Comparison of ENCODE assay signal across 11 cellular contexts in the genomic region with DNA sequence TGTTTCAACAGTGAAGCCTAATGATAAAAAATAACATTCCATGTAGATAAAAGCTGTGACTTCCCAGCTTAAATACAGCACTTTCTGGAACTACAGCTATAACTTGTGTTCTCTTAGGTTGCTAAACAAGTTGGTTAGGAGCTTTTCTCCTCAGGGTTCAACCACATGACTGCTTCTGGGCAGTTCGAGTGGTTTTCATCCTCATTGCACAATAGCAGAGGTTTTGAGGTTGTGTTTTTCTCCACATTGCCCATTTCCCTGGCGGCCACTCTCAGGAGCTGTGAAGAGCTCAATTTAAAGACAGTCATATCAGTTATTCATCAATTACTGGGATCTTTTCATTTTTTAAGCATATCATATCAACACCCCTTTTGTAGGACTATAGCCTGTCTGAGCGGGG.
DNase-seq lines count a peak whose midpoint lies in the region; ATAC-seq and TF ChIP-seq lines count a peak whose summit lies in the region.
"Had no signal": no experiment of that assay in that cellular context is flagged by ENCODE, and none has a peak within 500 bp of the region (broad histone marks: within the 10 kb centered on the region; RNA-seq: fewer than 3 reads in every experiment).

No MANE protein-coding gene starts in this region.

- WGBS in heart right ventricle, 2 donors = 82 to 89% methylated on average over 3 of the region's 3 CpGs

- peaks cover 0 to 70% (median 6%) of the 10 kb centered on the region in 9 donors for H3K4me1 ChIP-seq in heart right ventricle
- H3K4me1 ChIP-seq: BLaER1 had no signal

- H3K27me3 ChIP-seq in heart right ventricle = no peaks in the 10 kb centered on the region
- H3K27me3 ChIP-seq: BLaER1 had no signal

- intact Hi-C loops in heart right ventricle (cut with DNase I) = loop anchor here in 1 of 10 donors (1.0 kb wide), 1 partner anchor 32 kb away; no protein-coding TSS in a partner anchor

- ATAC-seq in heart right ventricle (peak in 6 of 8 donors; percentile 36 to 67 (median 54)), HG02610 (IDR thresholded peaks at IDR 0.05; ENCODE audit: unreplicated experiment) (no peak), HG02938 (IDR thresholded peaks at IDR 0.05; ENCODE audit: unreplicated experiment) (no peak)

- no peaks in the 10 kb centered on the region for H3K9me3 ChIP-seq in heart right ventricle
- H3K9me3 ChIP-seq: BLaER1 had no signal

- TF ChIP-seq CTCF in heart right ventricle (IDR thresholded peaks at IDR 0.05) = peak in 1 of 9 donors; percentile 5

- no peak overlapping the region for H3K4me3 ChIP-seq in heart right ventricle
- H3K4me3 ChIP-seq: BLaER1 had no signal

- no peaks in the 10 kb centered on the region for H3K36me3 ChIP-seq in heart right ventricle
- H3K36me3 ChIP-seq: BLaER1 had no signal

- H3K27ac ChIP-seq in angular gyrus (ENCODE audit: low read depth, low read length) (peak overlapping the region; percentile 2), heart right ventricle (peak overlapping the region in 9 of 10 donors; percentile 37 to 88 (median 58))
- H3K27ac ChIP-seq: BLaER1, VCaP had no signal

- DNase-seq in CD1c-positive myeloid dendritic cell (ENCODE audit: extremely low spot score) (peak; percentile 47), heart right ventricle (no peak), putamen (ENCODE audit: low spot score) (peak; percentile 11), NCI-H128 (lab: John Stamatoyannopoulos, UW; ENCODE audit: unreplicated experiment) (no peak)
- no peak for DNase-seq in activated CD4-positive, alpha-beta T cell treated with anti-CD3 and anti-CD28 coated beads for 4 hours
- DNase-seq: activated naive CD4-positive, alpha-beta T cell treated with anti-CD3 and anti-CD28 coated beads, Interleukin-2, amount 50 U/mL, for 16 hours had no signal

Comparison
In these comparisons a context has a peak if more than half of its experiments do, and no peak if none do; other contexts are left out.
1. DNase-seq: peak in CD1c-positive myeloid dendritic cell (single experiment) and putamen (single experiment); none in heart right ventricle (0 of 2), NCI-H128 (single experiment) and activated CD4-positive, alpha-beta T cell treated with anti-CD3 and anti-CD28 coated beads for 4 hours (0 of 2).
2. ATAC-seq: peak in heart right ventricle (6 of 8); none in HG02610 (single experiment) and HG02938 (single experiment).